19 cellular contexts compared by ENCODE assay signal in genomic region chr6:33748851-33749250, GRCh38. TPM values are rescaled to one million over a fixed set of nuclear protein-coding genes. Genes with fewer than 3 reads are reported as not detected.
DNase-seq lines count a peak whose midpoint lies in the region; ATAC-seq lines count a peak whose summit lies in the region.
"Had no signal": no experiment of that assay in that cellular context is flagged by ENCODE, and none has a peak within 500 bp of the region (broad histone marks: within the 10 kb centered on the region; RNA-seq: fewer than 3 reads in every experiment).

No MANE protein-coding gene starts in this region.

- H3K79me1 ChIP-seq in mesenchymal stem cell (replicated peaks; ENCODE audit: low read length, poor library complexity, severe bottlenecking): no peaks in the 10 kb centered on the region

- 96% methylated on average over 4 of the region's 4 CpGs for WGBS in mesenchymal stem cell

- no peak overlapping the region for H3K4me2 ChIP-seq in mesenchymal stem cell (ENCODE audit: low read length, poor library complexity, severe bottlenecking)

- CTCF ChIA-PET in naive thymus-derived CD4-positive, alpha-beta T cell (lab: Charles Lee): no interaction called here

- H4K8ac ChIP-seq in mesenchymal stem cell (ENCODE audit: low read length): no peak overlapping the region

- peak overlapping the region; percentile 75 for H4K91ac ChIP-seq in mesenchymal stem cell (ENCODE audit: low read length)

- H2BK5ac ChIP-seq in mesenchymal stem cell (ENCODE audit: low read depth, low read length, poor library complexity, severe bottlenecking): peak overlapping the region; percentile 46

- DNase-seq in DMS 273 (lab: John Stamatoyannopoulos, UW; ENCODE audit: unreplicated experiment) (peak; percentile 64), DMS 273 treated with DMSO at 0.1 percent for 48 hours (lab: John Stamatoyannopoulos, UW) (no peak), NCI-H2171 treated with DMSO at 0.1 percent for 48 hours (lab: John Stamatoyannopoulos, UW) (peak; percentile 66), mesenchymal stem cell (no peak), DMS53 (lab: John Stamatoyannopoulos, UW) (no peak)
- no peak for DNase-seq in naive thymus-derived CD4-positive, alpha-beta T cell
- DNase-seq: BE2C; CD4-positive, alpha-beta memory T cell; GDM1; NCI-H1092; NCI-H187; NCI-H2227 treated with DMSO at 0.1 percent for 48 hours; T-helper 2 cell had no signal

- no peak overlapping the region for H2BK120ac ChIP-seq in mesenchymal stem cell (ENCODE audit: low read depth, low read length)

- no peaks in the 10 kb centered on the region for H3K9me3 Mint-ChIP-seq in naive thymus-derived CD4-positive, alpha-beta T cell
- H3K9me3 Mint-ChIP-seq: CD4-positive, alpha-beta memory T cell had no signal

- H3K4ac ChIP-seq in mesenchymal stem cell (ENCODE audit: low read depth in 1 of 2, low read length in 2 of 2): no peak overlapping the region

- H2BK12ac ChIP-seq in mesenchymal stem cell (ENCODE audit: low read length in 2 of 2): peak overlapping the region in 1 of 2 experiments; percentile 91

- intact Hi-C loops in naive thymus-derived CD4-positive, alpha-beta T cell (cut with micrococcal nuclease): no loop called here

- H3K9ac ChIP-seq in mesenchymal stem cell (ENCODE audit: low read length) (no peak overlapping the region), skeletal muscle tissue (ENCODE audit: low read depth in 1 of 3, low read length in 3 of 3) (peak overlapping the region; percentile 4 to 100 (median 59))

- H3K4me1 ChIP-seq in mesenchymal stem cell (ENCODE audit: control insufficient read depth, insufficient read depth, low read depth, low read length) (peaks cover 58% of the 10 kb centered on the region), skeletal muscle tissue (ENCODE audit: control insufficient read depth in 3 of 3, insufficient read depth in 3 of 3, low read length in 3 of 3) (peaks cover 65 to 75% (median 66%) of the 10 kb centered on the region in 3 donors)
- H3K4me1 ChIP-seq in naive thymus-derived CD4-positive, alpha-beta T cell (ENCODE audit: control insufficient read depth in 2 of 2, insufficient read depth in 2 of 2, low read length in 2 of 2): no peaks in the 10 kb centered on the region

- H2AFZ ChIP-seq in mesenchymal stem cell (ENCODE audit: low read depth, low read length): no peak overlapping the region

- H3K36me3 Mint-ChIP-seq in naive thymus-derived CD4-positive, alpha-beta T cell: no peaks in the 10 kb centered on the region
- H3K36me3 Mint-ChIP-seq: CD4-positive, alpha-beta memory T cell had no signal

- H2BK15ac ChIP-seq in mesenchymal stem cell (ENCODE audit: low read depth, poor library complexity, severe bottlenecking): peak overlapping the region; percentile 6

- H2AK5ac ChIP-seq in mesenchymal stem cell (ENCODE audit: low read length, severe bottlenecking): peak overlapping the region; percentile 83

- peaks cover 0 to 5% (median 4%) of the 10 kb centered on the region in 7 donors for H3K4me1 Mint-ChIP-seq in naive thymus-derived CD4-positive, alpha-beta T cell

- H3K27ac Mint-ChIP-seq in naive thymus-derived CD4-positive, alpha-beta T cell: no peak overlapping the region
- H3K27ac Mint-ChIP-seq: CD4-positive, alpha-beta memory T cell had no signal

- H3K9me3 ChIP-seq in mesenchymal stem cell (ENCODE audit: control insufficient read depth, low read length) (no peaks in the 10 kb centered on the region), skeletal muscle tissue (ENCODE audit: control insufficient read depth in 3 of 3, low read length in 3 of 3) (no peaks in the 10 kb centered on the region)
- H3K9me3 ChIP-seq in naive thymus-derived CD4-positive, alpha-beta T cell (ENCODE audit: control insufficient read depth in 2 of 3, low read length in 3 of 3): no peaks in the 10 kb centered on the region
- H3K9me3 ChIP-seq: BE2C, SJCRH30 had no signal

- peaks cover 0 to 11% (median 5%) of the 10 kb centered on the region in 5 donors for H3K27me3 Mint-ChIP-seq in naive thymus-derived CD4-positive, alpha-beta T cell

- no peak overlapping the region for H3K14ac ChIP-seq in mesenchymal stem cell (ENCODE audit: low read length in 2 of 2)

- no peak overlapping the region for H3K4me3 ChIP-seq in mesenchymal stem cell (ENCODE audit: insufficient read depth in 1 of 2, low read depth in 1 of 2, low read length in 2 of 2)
- no peak overlapping the region for H3K4me3 ChIP-seq in skeletal muscle tissue (ENCODE audit: low read length in 3 of 3)
- no peak overlapping the region for H3K4me3 ChIP-seq in naive thymus-derived CD4-positive, alpha-beta T cell (ENCODE audit: low read length)
- H3K4me3 ChIP-seq: GM12878, SJCRH30 had no signal

- no peak overlapping the region for H3K18ac ChIP-seq in mesenchymal stem cell (ENCODE audit: low read depth in 1 of 2, low read length in 2 of 2)

- no peak overlapping the region for H3K4me3 Mint-ChIP-seq in naive thymus-derived CD4-positive, alpha-beta T cell
- H3K4me3 Mint-ChIP-seq: CD4-positive, alpha-beta memory T cell had no signal

- H3K23ac ChIP-seq in mesenchymal stem cell (ENCODE audit: low read length in 2 of 2): no peak overlapping the region

- H3K27ac ChIP-seq in mesenchymal stem cell (ENCODE audit: low read length, poor library complexity, severe bottlenecking) (no peak overlapping the region), skeletal muscle tissue (ENCODE audit: low read depth, low read length) (peak overlapping the region; percentile 100)
- H3K27ac ChIP-seq in naive thymus-derived CD4-positive, alpha-beta T cell (ENCODE audit: low read depth, low read length): no peak overlapping the region
- H3K27ac ChIP-seq: 22Rv1, SJCRH30 had no signal

- peaks cover 0 to 72% of the 10 kb centered on the region in 2 experiments for H3K27me3 ChIP-seq in mesenchymal stem cell (ENCODE audit: control insufficient read depth in 1 of 2, insufficient read depth in 1 of 2, low read length in 2 of 2)
- peaks cover 0 to 4% (median 0%) of the 10 kb centered on the region in 3 donors for H3K27me3 ChIP-seq in skeletal muscle tissue (ENCODE audit: control insufficient read depth in 3 of 3, insufficient read depth in 3 of 3, low read length in 3 of 3)
- no peaks in the 10 kb centered on the region for H3K27me3 ChIP-seq in naive thymus-derived CD4-positive, alpha-beta T cell (ENCODE audit: control insufficient read depth in 2 of 2, insufficient read depth in 2 of 2, low read length in 2 of 2)
- H3K27me3 ChIP-seq: BE2C, SJCRH30 had no signal

- no peaks in the 10 kb centered on the region for H3K36me3 ChIP-seq in mesenchymal stem cell (ENCODE audit: control insufficient read depth in 1 of 2, insufficient read depth in 2 of 2, low read depth in 1 of 2, low read length in 2 of 2)
- H3K36me3 ChIP-seq in skeletal muscle tissue (ENCODE audit: control insufficient read depth in 3 of 3, insufficient read depth in 3 of 3, low read length in 3 of 3): peaks cover 0 to 11% (median 3%) of the 10 kb centered on the region in 3 donors
- no peaks in the 10 kb centered on the region for H3K36me3 ChIP-seq in naive thymus-derived CD4-positive, alpha-beta T cell (ENCODE audit: control insufficient read depth in 2 of 3, insufficient read depth in 3 of 3, low read length in 3 of 3)
- H3K36me3 ChIP-seq: BE2C, SJCRH30 had no signal

- POLR2A ChIA-PET in naive thymus-derived CD4-positive, alpha-beta T cell (lab: Charles Lee): no interaction called here

- no peak for ATAC-seq in naive thymus-derived CD4-positive, alpha-beta T cell
- no peak for ATAC-seq in HG03520 (IDR thresholded peaks at IDR 0.05; ENCODE audit: unreplicated experiment)
- ATAC-seq: GM12878 had no signal

RNA-seq across cellular contexts. Expression of gene IP6K3, which starts 2.1 kb away (rescaled TPM):
- 6.7 TPM for polyA plus RNA-seq in mesenchymal stem cell (2013, experiment 1 of 2)
- 6.5 TPM for polyA plus RNA-seq in mesenchymal stem cell (2013, experiment 2 of 2)
- total RNA-seq in skeletal muscle tissue: 13.6 TPM
- not detected for total RNA-seq in naive thymus-derived CD4-positive, alpha-beta T cell
- not detected for polyA plus RNA-seq in naive thymus-derived CD4-positive, alpha-beta T cell
- total RNA-seq: CD4-positive, alpha-beta memory T cell; GM12878 had no signal
- polyA plus RNA-seq: CD4-positive, alpha-beta memory T cell had no signal

RNA-seq across cellular contexts. Expression of gene UQCC2, which starts 37.4 kb away (rescaled TPM):
- polyA plus RNA-seq in mesenchymal stem cell (2013, experiment 1 of 2): 101 TPM
- polyA plus RNA-seq in mesenchymal stem cell (2013, experiment 2 of 2): 111 TPM
- 26.1 TPM for total RNA-seq in skeletal muscle tissue
- 10 to 100 TPM; 15.7 to 79.8 (median 23.0) TPM for total RNA-seq in naive thymus-derived CD4-positive, alpha-beta T cell
- polyA plus RNA-seq in naive thymus-derived CD4-positive, alpha-beta T cell: 10 to 100 TPM; 34.1 to 50.0 TPM

RNA-seq across cellular contexts. Expression of gene LEMD2, which starts 40.1 kb away (rescaled TPM):
- 37.2 TPM for polyA plus RNA-seq in mesenchymal stem cell (2013, experiment 1 of 2)
- polyA plus RNA-seq in mesenchymal stem cell (2013, experiment 2 of 2): 35.9 TPM
- 21.9 TPM for total RNA-seq in skeletal muscle tissue
- total RNA-seq in naive thymus-derived CD4-positive, alpha-beta T cell: 100 to 1,000 TPM in 4 of 5 experiments, 10 to 100 TPM in 1; 71.4 to 124 (median 118) TPM
- polyA plus RNA-seq in naive thymus-derived CD4-positive, alpha-beta T cell: 10 to 100 TPM; 27.0 to 46.6 TPM

RNA-seq across cellular contexts. Expression of gene MLN, which starts 55.0 kb away (rescaled TPM):
- not detected for polyA plus RNA-seq in mesenchymal stem cell (2013, experiment 1 of 2)
- polyA plus RNA-seq in mesenchymal stem cell (2013, experiment 2 of 2): not detected
- not detected for total RNA-seq in skeletal muscle tissue
- total RNA-seq in naive thymus-derived CD4-positive, alpha-beta T cell: not detected
- not detected for polyA plus RNA-seq in naive thymus-derived CD4-positive, alpha-beta T cell
- total RNA-seq: CD4-positive, alpha-beta memory T cell; GM12878; MCF 10A; SJCRH30 had no signal
- polyA plus RNA-seq: CD4-positive, alpha-beta memory T cell; GM12878 had no signal

Comparison
In these comparisons a context has a peak if more than half of its experiments do, and no peak if none do; other contexts are left out.
1. DNase-seq: peak in DMS 273 (single experiment) and NCI-H2171 treated with DMSO at 0.1 percent for 48 hours (single experiment); none in DMS 273 treated with DMSO at 0.1 percent for 48 hours (single experiment), mesenchymal stem cell (single experiment), DMS53 (single experiment) and naive thymus-derived CD4-positive, alpha-beta T cell (0 of 9).
2. RNA of gene IP6K3, which starts 2.1 kb away (total RNA-seq): 13.6 TPM in skeletal muscle tissue (single experiment); not detected in naive thymus-derived CD4-positive, alpha-beta T cell; every median in the first group is over 10 times any median in the second.